In the genomic region with DNA sequence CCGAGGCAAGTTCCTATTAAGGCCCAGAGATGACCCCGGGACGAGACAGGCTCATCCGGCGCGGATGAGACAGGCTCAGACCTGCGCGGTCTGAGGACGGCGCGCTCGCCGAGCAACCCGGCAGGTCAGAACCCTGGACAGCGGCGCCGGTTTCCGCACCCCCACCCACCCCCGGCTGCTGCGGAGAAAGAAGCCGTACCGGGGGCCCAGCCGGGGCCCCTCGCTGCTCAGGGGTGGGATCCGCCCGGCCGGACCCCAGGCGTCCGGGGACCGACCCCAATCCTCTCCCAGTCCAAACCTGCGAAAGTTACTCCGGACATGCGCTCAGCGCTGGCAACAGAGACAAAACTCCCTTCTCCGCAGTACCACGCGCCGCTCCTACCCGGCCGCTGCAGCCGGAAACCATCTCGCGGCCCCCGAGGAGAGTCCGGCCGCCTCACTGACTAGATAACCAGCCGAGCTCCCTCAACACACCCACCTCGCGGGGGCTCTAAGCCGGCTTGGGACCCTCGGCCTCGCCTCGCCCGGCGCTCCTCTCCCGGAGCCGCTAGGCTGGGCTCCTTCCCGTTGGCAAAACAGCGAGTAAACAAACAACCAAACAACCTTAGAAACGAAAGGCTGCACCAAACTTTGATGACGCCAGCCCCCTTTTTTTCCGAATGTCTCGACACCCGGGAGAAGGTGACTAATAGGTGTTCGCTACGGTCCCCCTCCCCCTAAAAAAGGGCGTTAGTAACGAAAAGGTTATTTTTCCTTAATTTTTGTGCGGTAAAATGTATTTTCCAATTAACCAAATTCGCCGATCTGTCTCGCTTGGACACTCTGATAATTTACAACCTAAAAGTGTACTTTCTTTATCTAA, we compare ENCODE assay signal across 9 cellular contexts. TPM values are rescaled to one million over a fixed set of nuclear protein-coding genes. Genes with fewer than 3 reads are reported as not detected.
DNase-seq lines count a peak whose midpoint lies in the region; ATAC-seq, FAIRE-seq and TF ChIP-seq lines count a peak whose summit lies in the region.
"Had no signal": no experiment of that assay in that cellular context is flagged by ENCODE, and none has a peak within 500 bp of the region (broad histone marks: within the 10 kb centered on the region; RNA-seq: fewer than 3 reads in every experiment).

No MANE protein-coding gene starts in this region.

- peak overlapping the region; percentile 31 for H3K4me3 ChIP-seq in fibroblast of the aortic adventitia (ENCODE audit: low read depth, low read length)
- H3K4me3 ChIP-seq in neural cell (ENCODE audit: low read length): peak overlapping the region; percentile 63
- H3K4me3 ChIP-seq in upper lobe of right lung: peak overlapping the region; percentile 16

- H3K9me2 ChIP-seq in neural cell (ENCODE audit: insufficient read depth, low read length): no peaks in the 10 kb centered on the region

- peak; percentile 73 for DNase-seq in GM19239 (ENCODE audit: insufficient read length, low spot score)
- peak; percentile 41 to 48 for DNase-seq in Kasumi-1 (lab: John Stamatoyannopoulos, UW)
- peak; percentile 64 to 76 for DNase-seq in activated T-cell treated with anti-CD3 and anti-CD28 coated beads, Interleukin-2, amount 50 U/mL, for 48 hours
- DNase-seq in fibroblast of the aortic adventitia (ENCODE audit: low read depth): peak; percentile 29
- peak; percentile 84 for DNase-seq in upper lobe of right lung
- no peak for DNase-seq in T1000 (lab: John Stamatoyannopoulos, UW)

- ATAC-seq in upper lobe of right lung (peak; percentile 86), HG03280 (IDR thresholded peaks at IDR 0.05; ENCODE audit: unreplicated experiment) (no peak)

- no peak for FAIRE-seq in GM19239 (lab: Jason Lieb, UNC)

- intact Hi-C loops in upper lobe of right lung (cut with DNase I): no loop called here

- no peak overlapping the region for H3K27ac ChIP-seq in neural cell (ENCODE audit: low read length)
- no peak overlapping the region for H3K27ac ChIP-seq in upper lobe of right lung

- H3K27me3 ChIP-seq in neural cell (ENCODE audit: insufficient read depth, low read depth, low read length) (peaks cover 95% of the 10 kb centered on the region), upper lobe of right lung (peaks cover 92% of the 10 kb centered on the region)

- TF ChIP-seq RAD21 in neural cell (conservative IDR thresholded peaks at IDR 0.05): no peak

- TF ChIP-seq CTCF in fibroblast of the aortic adventitia (IDR thresholded peaks at IDR 0.05; ENCODE audit: insufficient read depth, low read length) (no peak), neural cell (IDR thresholded peaks at IDR 0.05; ENCODE audit: poor library complexity, severe bottlenecking) (peak; percentile 10), upper lobe of right lung (IDR thresholded peaks at IDR 0.05) (no peak)

- no peak overlapping the region for H3K9ac ChIP-seq in neural cell (ENCODE audit: low read length)

- no peaks in the 10 kb centered on the region for H4K20me1 ChIP-seq in neural cell (ENCODE audit: insufficient read depth)

- H3K4me2 ChIP-seq in neural cell (ENCODE audit: low read length): peak overlapping the region; percentile 20

- H3K4me1 ChIP-seq in upper lobe of right lung: peaks cover 9% of the 10 kb centered on the region

- H3K36me3 ChIP-seq in neural cell (ENCODE audit: insufficient read depth, low read length) (no peaks in the 10 kb centered on the region), upper lobe of right lung (no peaks in the 10 kb centered on the region)

- TF ChIP-seq EP300 in neural cell (conservative IDR thresholded peaks at IDR 0.05; ENCODE audit: poor library complexity, severe bottlenecking): no peak

- no peaks in the 10 kb centered on the region for H3F3A ChIP-seq in neural cell (ENCODE audit: insufficient read depth, low read length, poor library complexity, severe bottlenecking)

- H3K79me2 ChIP-seq in neural cell (replicated peaks; ENCODE audit: insufficient read depth, low read length): no peaks in the 10 kb centered on the region

- H3K9me3 ChIP-seq in neural cell (ENCODE audit: low read length) (no peaks in the 10 kb centered on the region), upper lobe of right lung (no peaks in the 10 kb centered on the region)

- H2AFZ ChIP-seq in neural cell (ENCODE audit: low read depth, low read length): no peak overlapping the region

TF ChIP-seq in neural cell, 6 proteins besides CTCF, POLR2A, EP300 and RAD21:
- TF ChIP-seq, protein P1, sequence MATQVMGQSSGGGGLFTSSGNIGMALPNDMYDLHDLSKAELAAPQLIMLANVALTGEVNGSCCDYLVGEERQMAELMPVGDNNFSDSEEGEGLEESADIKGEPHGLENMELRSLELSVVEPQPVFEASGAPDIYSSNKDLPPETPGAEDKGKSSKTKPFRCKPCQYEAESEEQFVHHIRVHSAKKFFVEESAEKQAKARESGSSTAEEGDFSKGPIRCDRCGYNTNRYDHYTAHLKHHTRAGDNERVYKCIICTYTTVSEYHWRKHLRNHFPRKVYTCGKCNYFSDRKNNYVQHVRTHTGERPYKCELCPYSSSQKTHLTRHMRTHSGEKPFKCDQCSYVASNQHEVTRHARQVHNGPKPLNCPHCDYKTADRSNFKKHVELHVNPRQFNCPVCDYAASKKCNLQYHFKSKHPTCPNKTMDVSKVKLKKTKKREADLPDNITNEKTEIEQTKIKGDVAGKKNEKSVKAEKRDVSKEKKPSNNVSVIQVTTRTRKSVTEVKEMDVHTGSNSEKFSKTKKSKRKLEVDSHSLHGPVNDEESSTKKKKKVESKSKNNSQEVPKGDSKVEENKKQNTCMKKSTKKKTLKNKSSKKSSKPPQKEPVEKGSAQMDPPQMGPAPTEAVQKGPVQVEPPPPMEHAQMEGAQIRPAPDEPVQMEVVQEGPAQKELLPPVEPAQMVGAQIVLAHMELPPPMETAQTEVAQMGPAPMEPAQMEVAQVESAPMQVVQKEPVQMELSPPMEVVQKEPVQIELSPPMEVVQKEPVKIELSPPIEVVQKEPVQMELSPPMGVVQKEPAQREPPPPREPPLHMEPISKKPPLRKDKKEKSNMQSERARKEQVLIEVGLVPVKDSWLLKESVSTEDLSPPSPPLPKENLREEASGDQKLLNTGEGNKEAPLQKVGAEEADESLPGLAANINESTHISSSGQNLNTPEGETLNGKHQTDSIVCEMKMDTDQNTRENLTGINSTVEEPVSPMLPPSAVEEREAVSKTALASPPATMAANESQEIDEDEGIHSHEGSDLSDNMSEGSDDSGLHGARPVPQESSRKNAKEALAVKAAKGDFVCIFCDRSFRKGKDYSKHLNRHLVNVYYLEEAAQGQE (IDR thresholded peaks at IDR 0.05; ENCODE audit: borderline replicate concordance): peak; percentile 60
- TF ChIP-seq EZH2 (IDR thresholded peaks at IDR 0.05; ENCODE audit: borderline replicate concordance, insufficient read depth, low read length, poor library complexity, severe bottlenecking) (peak; percentile 74), POLR2AphosphoS5 (IDR thresholded peaks at IDR 0.05) (peak; percentile 65), MXI1 (conservative IDR thresholded peaks at IDR 0.05; ENCODE audit: poor library complexity, severe bottlenecking) (no peak), TAF1 (IDR thresholded peaks at IDR 0.05; ENCODE audit: low read depth) (no peak), SMC3 (conservative IDR thresholded peaks at IDR 0.05; ENCODE audit: poor library complexity) (no peak)
TF ChIP-seq in neural cell: peak in this region for 3.

RNA-seq across cellular contexts. Expression of a gene that starts 2.3 kb away (rescaled TPM):
- total RNA-seq in fibroblast of the aortic adventitia (ENCODE audit: low replicate concordance) (not detected in 2 replicates), upper lobe of right lung (not detected)
- not detected in 2 replicates for polyA plus RNA-seq in neural cell
- polyA minus RNA-seq in neural cell: not detected in 2 replicates
- total RNA-seq: T-helper 1 cell treated with Interleukin-12 subunit alpha and Interleukin-12 subunit beta and Interleukin-4 antibody, amounts not matched to agents 30 ng/mL and 1 ng/mL, for 36 hours had no signal
